In genomic region chr12:28890664-28891063, GRCh38 we compare ENCODE assay signal across 9 cellular contexts.
"Had no signal": no experiment of that assay in that cellular context is flagged by ENCODE, and none has a peak within 500 bp of the region (broad histone marks: within the 10 kb centered on the region; RNA-seq: fewer than 3 reads in every experiment).

No MANE protein-coding gene starts in this region.

- DNase-seq: H9, HCEC 1CT, Karpas-422, KBM-7 had no signal

- H3K4me1 Mint-ChIP-seq: GM23338, H9 had no signal

- ATAC-seq: GM23338 had no signal

- H3K9ac ChIP-seq: KMS-11 had no signal

- H3K4me2 ChIP-seq: GM23338, KMS-11 had no signal

- FAIRE-seq: H1, H54, HTR-8/SVneo had no signal

- H3K4me3 Mint-ChIP-seq: GM23338, H9 had no signal

- H2AFZ ChIP-seq: GM23338 had no signal

- H3K27ac ChIP-seq: KMS-11 had no signal

- H3K27ac Mint-ChIP-seq: GM23338, H9 had no signal

- H3K9me3 Mint-ChIP-seq: GM23338, H9 had no signal

- H3K4me3 ChIP-seq: GM23338 had no signal
